In the genomic region with DNA sequence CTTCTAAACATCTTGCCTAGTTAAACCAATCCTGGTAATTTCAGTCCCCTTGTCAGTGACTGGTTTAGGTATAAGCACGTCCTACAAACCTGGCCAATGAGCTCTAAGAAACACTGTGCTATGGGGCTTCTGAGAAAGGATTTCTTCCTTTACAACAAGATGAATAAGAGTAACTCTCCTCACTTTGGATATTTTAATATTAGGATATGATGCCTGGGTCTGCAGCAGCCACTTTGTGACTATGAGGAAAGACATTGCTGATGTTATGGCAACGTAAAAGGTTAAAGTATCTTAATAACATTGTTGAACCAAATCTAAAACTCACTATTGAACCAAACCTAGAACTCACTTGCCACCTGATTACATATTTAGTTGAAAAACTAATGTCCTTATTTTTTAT, we compare ENCODE assay signal across 18 cellular contexts. TPM values are rescaled to one million over a fixed set of nuclear protein-coding genes. Genes with fewer than 3 reads are reported as not detected.
DNase-seq lines count a peak whose midpoint lies in the region; ATAC-seq and TF ChIP-seq lines count a peak whose summit lies in the region.
"Had no signal": no experiment of that assay in that cellular context is flagged by ENCODE, and none has a peak within 500 bp of the region (broad histone marks: within the 10 kb centered on the region; RNA-seq: fewer than 3 reads in every experiment).

No MANE protein-coding gene starts in this region.

- H3K4me1 Mint-ChIP-seq in activated CD4-positive, alpha-beta memory T cell treated with anti-CD3 and anti-CD28 coated beads for 36 hours (ENCODE audit: low read depth) = peaks cover 51% of the 10 kb centered on the region
- H3K4me1 Mint-ChIP-seq in activated CD4-positive, alpha-beta memory T cell treated with anti-CD3 and anti-CD28 coated beads, Interleukin-2, amount 10 ng/mL, durations not matched to agents 7 days and 5 days = peaks cover 30% of the 10 kb centered on the region
- H3K4me1 Mint-ChIP-seq in CD4-positive, CD25-positive, alpha-beta regulatory T cell = peaks cover 9 to 64% (median 45%) of the 10 kb centered on the region in 4 donors
- H3K4me1 Mint-ChIP-seq in T-cell = peaks cover 50 to 55% (median 54%) of the 10 kb centered on the region in 3 donors
- H3K4me1 Mint-ChIP-seq in effector memory CD8-positive, alpha-beta T cell (ENCODE audit: low read depth in 2 of 2) = peaks cover 15 to 42% of the 10 kb centered on the region in 2 donors

- H3K9me3 ChIP-seq in CD4-positive, CD25-positive, alpha-beta regulatory T cell (ENCODE audit: control insufficient read depth in 2 of 2, low read length in 2 of 2) = no peaks in the 10 kb centered on the region
- no peaks in the 10 kb centered on the region for H3K9me3 ChIP-seq in esophagus muscularis mucosa
- H3K9me3 ChIP-seq: SJSA1 had no signal

- 92% methylated on average over 2 of the region's 2 CpGs for WGBS in esophagus muscularis mucosa

- H3K9me3 Mint-ChIP-seq in activated CD4-positive, alpha-beta memory T cell treated with anti-CD3 and anti-CD28 coated beads for 36 hours = peaks cover 7% of the 10 kb centered on the region
- no peaks in the 10 kb centered on the region for H3K9me3 Mint-ChIP-seq in activated CD4-positive, alpha-beta memory T cell treated with anti-CD3 and anti-CD28 coated beads, Interleukin-2, amount 10 ng/mL, durations not matched to agents 7 days and 5 days
- no peaks in the 10 kb centered on the region for H3K9me3 Mint-ChIP-seq in CD4-positive, CD25-positive, alpha-beta regulatory T cell
- H3K9me3 Mint-ChIP-seq in T-cell = no peaks in the 10 kb centered on the region
- no peaks in the 10 kb centered on the region for H3K9me3 Mint-ChIP-seq in effector memory CD8-positive, alpha-beta T cell
- H3K9me3 Mint-ChIP-seq: GM23338 had no signal

- H3K27me3 ChIP-seq in CD4-positive, CD25-positive, alpha-beta regulatory T cell (ENCODE audit: control insufficient read depth, insufficient read depth, low read length) = no peaks in the 10 kb centered on the region
- no peaks in the 10 kb centered on the region for H3K27me3 ChIP-seq in esophagus muscularis mucosa
- H3K27me3 ChIP-seq: SJSA1 had no signal

- peaks cover 17% of the 10 kb centered on the region for H3K36me3 ChIP-seq in CD4-positive, CD25-positive, alpha-beta regulatory T cell (ENCODE audit: control insufficient read depth, insufficient read depth, low read length)
- no peaks in the 10 kb centered on the region for H3K36me3 ChIP-seq in esophagus muscularis mucosa

- CTCF ChIA-PET in activated CD4-positive, alpha-beta memory T cell treated with anti-CD3 and anti-CD28 coated beads for 36 hours (lab: Charles Lee) = interaction anchor here (1.0 to 1.9 kb wide), 4 partner anchors 12 to 782 kb away, joined by 3 to 6 read pairs (median 3); partner anchors contain the start of gene CCDC7
- CTCF ChIA-PET in activated CD4-positive, alpha-beta memory T cell treated with anti-CD3 and anti-CD28 coated beads, Interleukin-2, amount 10 ng/mL, durations not matched to agents 7 days and 5 days (lab: Charles Lee) = interaction anchor here (0.8 to 2.0 kb wide), 3 partner anchors 72 to 635 kb away, joined by 3 to 6 read pairs (median 3); partner anchors contain the start of gene CCDC7
- CTCF ChIA-PET in T-cell (lab: Charles Lee) = interaction anchor here (0.5 to 2.0 kb wide), 9 partner anchors 11 to 316 kb away, joined by 3 to 6 read pairs (median 3); no protein-coding TSS in a partner anchor

- no peak for ATAC-seq in CD4-positive, CD25-positive, alpha-beta regulatory T cell (ENCODE audit: low read depth in 2 of 2)
- no peak for ATAC-seq in T-cell (replicated peaks in 1 of 4)
- ATAC-seq in effector memory CD8-positive, alpha-beta T cell (replicated peaks) = no peak
- ATAC-seq in HG02840 (IDR thresholded peaks at IDR 0.05; ENCODE audit: low FRiP score, unreplicated experiment) = no peak
- no peak for ATAC-seq in GM19035 (IDR thresholded peaks at IDR 0.05; ENCODE audit: unreplicated experiment)
- ATAC-seq: GM23338 had no signal

- H3K27me3 Mint-ChIP-seq in activated CD4-positive, alpha-beta memory T cell treated with anti-CD3 and anti-CD28 coated beads for 36 hours = no peaks in the 10 kb centered on the region
- H3K27me3 Mint-ChIP-seq in activated CD4-positive, alpha-beta memory T cell treated with anti-CD3 and anti-CD28 coated beads, Interleukin-2, amount 10 ng/mL, durations not matched to agents 7 days and 5 days = no peaks in the 10 kb centered on the region
- H3K27me3 Mint-ChIP-seq in CD4-positive, CD25-positive, alpha-beta regulatory T cell = no peaks in the 10 kb centered on the region
- H3K27me3 Mint-ChIP-seq in T-cell = no peaks in the 10 kb centered on the region
- H3K27me3 Mint-ChIP-seq in effector memory CD8-positive, alpha-beta T cell = no peaks in the 10 kb centered on the region

- TF ChIP-seq POLR2A in esophagus muscularis mucosa (IDR thresholded peaks at IDR 0.05; ENCODE audit: low read depth) = no peak

- POLR2A ChIA-PET in activated CD4-positive, alpha-beta memory T cell treated with anti-CD3 and anti-CD28 coated beads for 36 hours (lab: Charles Lee) = interaction anchor here (0.6 kb wide), 1 partner anchor 28 kb away, joined by 3 read pairs; no protein-coding TSS in a partner anchor
- POLR2A ChIA-PET in activated CD4-positive, alpha-beta memory T cell treated with anti-CD3 and anti-CD28 coated beads, Interleukin-2, amount 10 ng/mL, durations not matched to agents 7 days and 5 days (lab: Charles Lee) = interaction anchor here (0.7 to 1.9 kb wide), 6 partner anchors 12 to 72 kb away, joined by 3 to 10 read pairs (median 4); partner anchors contain the start of genes CCDC7 and EPC1
- POLR2A ChIA-PET in T-cell (lab: Charles Lee) = interaction anchor here (0.6 to 1.0 kb wide), 3 partner anchors 90 to 481 kb away, joined by 3 read pairs; no protein-coding TSS in a partner anchor

- no peak for DNase-seq in activated CD4-positive, alpha-beta memory T cell treated with anti-CD3 and anti-CD28 coated beads for 36 hours
- DNase-seq in activated CD4-positive, alpha-beta memory T cell treated with anti-CD3 and anti-CD28 coated beads, Interleukin-2, amount 10 ng/mL, durations not matched to agents 7 days and 5 days = no peak
- DNase-seq in CD4-positive, CD25-positive, alpha-beta regulatory T cell = no peak
- no peak for DNase-seq in T-cell
- DNase-seq in effector memory CD8-positive, alpha-beta T cell = no peak
- no peak for DNase-seq in esophagus muscularis mucosa (ENCODE audit: extremely low spot score)
- DNase-seq: 8988T, C1 segment of cervical spinal cord, KG1, NCI-H1048, NCI-H1436 treated with DMSO at 0.1 percent for 48 hours, NCI-H2029 treated with DMSO at 0.1 percent for 48 hours, NCI-H774, PC-9 had no signal

- no peak overlapping the region for H3K4me3 Mint-ChIP-seq in activated CD4-positive, alpha-beta memory T cell treated with anti-CD3 and anti-CD28 coated beads for 36 hours
- H3K4me3 Mint-ChIP-seq in activated CD4-positive, alpha-beta memory T cell treated with anti-CD3 and anti-CD28 coated beads, Interleukin-2, amount 10 ng/mL, durations not matched to agents 7 days and 5 days = no peak overlapping the region
- H3K4me3 Mint-ChIP-seq in CD4-positive, CD25-positive, alpha-beta regulatory T cell = peak overlapping the region; percentile 45 to 80 (median 48)
- H3K4me3 Mint-ChIP-seq in T-cell = peak overlapping the region in 1 of 3 donors; percentile 58
- no peak overlapping the region for H3K4me3 Mint-ChIP-seq in effector memory CD8-positive, alpha-beta T cell
- H3K4me3 Mint-ChIP-seq: GM23338 had no signal

- no peak for TF ChIP-seq CTCF in esophagus muscularis mucosa (IDR thresholded peaks at IDR 0.05)

- intact Hi-C loops in activated CD4-positive, alpha-beta memory T cell treated with anti-CD3 and anti-CD28 coated beads for 36 hours (cut with micrococcal nuclease) = no loop called here
- intact Hi-C loops in esophagus muscularis mucosa (cut with DNase I) = no loop called here

- peaks cover 55% of the 10 kb centered on the region for H3K4me1 ChIP-seq in CD4-positive, CD25-positive, alpha-beta regulatory T cell (ENCODE audit: control insufficient read depth, insufficient read depth, low read length, poor library complexity, severe bottlenecking)
- H3K4me1 ChIP-seq in esophagus muscularis mucosa = peaks cover 21 to 75% (median 71%) of the 10 kb centered on the region in 4 donors
- H3K4me1 ChIP-seq: SJSA1 had no signal

- TF ChIP-seq EP300 in esophagus muscularis mucosa (IDR thresholded peaks at IDR 0.05) = no peak

- H3K27ac ChIP-seq in CD4-positive, CD25-positive, alpha-beta regulatory T cell (ENCODE audit: insufficient read depth, low read length, poor library complexity, severe bottlenecking) = no peak overlapping the region
- peak overlapping the region in 1 of 4 donors; percentile 11 for H3K27ac ChIP-seq in esophagus muscularis mucosa (replicated peaks in 1 of 4)
- H3K27ac ChIP-seq: PC-9, SJSA1 had no signal

- peak overlapping the region; percentile 43 for H3K4me3 ChIP-seq in CD4-positive, CD25-positive, alpha-beta regulatory T cell (ENCODE audit: low read depth, low read length)
- H3K4me3 ChIP-seq in esophagus muscularis mucosa = no peak overlapping the region
- H3K4me3 ChIP-seq: GM23338, PC-9, SJSA1 had no signal

- H3K36me3 Mint-ChIP-seq in activated CD4-positive, alpha-beta memory T cell treated with anti-CD3 and anti-CD28 coated beads for 36 hours = peaks cover 14% of the 10 kb centered on the region
- peaks cover 34% of the 10 kb centered on the region for H3K36me3 Mint-ChIP-seq in activated CD4-positive, alpha-beta memory T cell treated with anti-CD3 and anti-CD28 coated beads, Interleukin-2, amount 10 ng/mL, durations not matched to agents 7 days and 5 days (ENCODE audit: low read depth)
- H3K36me3 Mint-ChIP-seq in CD4-positive, CD25-positive, alpha-beta regulatory T cell = peaks cover 16% of the 10 kb centered on the region
- peaks cover 16% of the 10 kb centered on the region for H3K36me3 Mint-ChIP-seq in T-cell
- peaks cover 25% of the 10 kb centered on the region for H3K36me3 Mint-ChIP-seq in effector memory CD8-positive, alpha-beta T cell (ENCODE audit: insufficient read depth)

- H3K27ac Mint-ChIP-seq in activated CD4-positive, alpha-beta memory T cell treated with anti-CD3 and anti-CD28 coated beads for 36 hours = peak overlapping the region; percentile 16
- H3K27ac Mint-ChIP-seq in activated CD4-positive, alpha-beta memory T cell treated with anti-CD3 and anti-CD28 coated beads, Interleukin-2, amount 10 ng/mL, durations not matched to agents 7 days and 5 days = no peak overlapping the region
- peak overlapping the region; percentile 80 to 86 (median 82) for H3K27ac Mint-ChIP-seq in CD4-positive, CD25-positive, alpha-beta regulatory T cell
- peak overlapping the region; percentile 64 to 76 for H3K27ac Mint-ChIP-seq in T-cell
- H3K27ac Mint-ChIP-seq in effector memory CD8-positive, alpha-beta T cell = peak overlapping the region; percentile 22 to 41
- H3K27ac Mint-ChIP-seq: GM23338 had no signal

RNA-seq across cellular contexts. Expression of gene EPC1, which starts 26.5 kb away (rescaled TPM):
- 10 to 100 TPM; 27.1 to 27.3 TPM for total RNA-seq in activated CD4-positive, alpha-beta memory T cell treated with anti-CD3 and anti-CD28 coated beads for 36 hours
- 10 to 100 TPM; 41.6 to 43.0 TPM for total RNA-seq in activated CD4-positive, alpha-beta memory T cell treated with anti-CD3 and anti-CD28 coated beads, Interleukin-2, amount 10 ng/mL, durations not matched to agents 7 days and 5 days
- 218 TPM for total RNA-seq in CD4-positive, CD25-positive, alpha-beta regulatory T cell
- polyA plus RNA-seq in CD4-positive, CD25-positive, alpha-beta regulatory T cell = 10 to 100 TPM; 46.6 to 64.4 (median 56.8) TPM
- total RNA-seq in T-cell (100 to 1,000 TPM in 3 of 5 donors, 10 to 100 TPM in 2; 88.0 to 161 (median 101) TPM), esophagus muscularis mucosa (10 to 100 TPM; 23.5 to 40.4 (median 35.2) TPM)

Comparison
In these comparisons a context has a peak if more than half of its experiments do, and no peak if none do; other contexts are left out.
1. H3K4me3 Mint-ChIP-seq: peak in CD4-positive, CD25-positive, alpha-beta regulatory T cell (4 of 4); none in activated CD4-positive, alpha-beta memory T cell treated with anti-CD3 and anti-CD28 coated beads for 36 hours (single experiment), activated CD4-positive, alpha-beta memory T cell treated with anti-CD3 and anti-CD28 coated beads, Interleukin-2, amount 10 ng/mL, durations not matched to agents 7 days and 5 days (single experiment) and effector memory CD8-positive, alpha-beta T cell (0 of 2).